In the genomic region with DNA sequence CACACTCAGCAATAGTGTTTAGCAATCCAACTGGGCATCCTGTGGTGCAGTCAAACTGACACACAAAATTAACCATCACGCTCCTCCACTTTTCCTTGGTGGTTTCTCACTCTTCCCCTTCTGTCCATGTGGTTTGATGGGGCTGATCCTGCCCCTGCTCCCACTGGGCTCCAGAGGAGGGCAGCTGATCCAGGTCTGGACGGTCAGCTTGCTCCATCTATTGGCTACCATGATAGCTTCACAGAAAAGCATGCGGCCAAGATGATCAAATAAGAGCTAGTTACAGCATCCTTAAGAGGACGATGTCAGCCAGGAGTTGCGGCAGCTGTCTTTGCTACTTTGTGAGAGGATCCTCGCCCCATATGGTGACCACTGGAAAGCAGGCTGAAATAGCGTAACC, we compare ENCODE assay signal across 24 cellular contexts. TPM values are rescaled to one million over a fixed set of nuclear protein-coding genes. Genes with fewer than 3 reads are reported as not detected.
"Had no signal": no experiment of that assay in that cellular context is flagged by ENCODE, and none has a peak within 500 bp of the region (broad histone marks: within the 10 kb centered on the region; RNA-seq: fewer than 3 reads in every experiment).

No MANE protein-coding gene starts in this region.

- H3K4me1 Mint-ChIP-seq: naive thymus-derived CD8-positive, alpha-beta T cell; neural crest cell had no signal

- H3K27ac Mint-ChIP-seq: naive thymus-derived CD8-positive, alpha-beta T cell; progenitor cell of endocrine pancreas had no signal

- H3K4me3 ChIP-seq: coronary artery, heart right ventricle, mucosa of descending colon, pancreas, stomach, thoracic aorta, transverse colon had no signal

- H3K4me3 Mint-ChIP-seq: naive thymus-derived CD8-positive, alpha-beta T cell; neural crest cell had no signal

- DNase-seq: effector CD8-positive, alpha-beta T cell; heart right ventricle; hypothalamus; islet precursor cell; mammary epithelial cell; mucosa of descending colon; naive thymus-derived CD8-positive, alpha-beta T cell; nucleus accumbens; pancreas; right cardiac atrium; small intestine; stimulated activated CD4-positive, alpha-beta T cell treated with anti-CD3 and anti-CD28 coated beads, Interleukin-12 subunit alpha, Interleukin-12 subunit beta, amount 100 ng/mL, for 4 hours; stimulated activated naive CD4-positive, alpha-beta T cell; stomach; substantia nigra; transverse colon had no signal

- H3K9me3 ChIP-seq: mucosa of descending colon, pancreas, stomach, thoracic aorta, transverse colon had no signal

- H3K36me3 ChIP-seq: heart right ventricle, pancreas, stomach, thoracic aorta, transverse colon had no signal

- H3K36me3 Mint-ChIP-seq: naive thymus-derived CD8-positive, alpha-beta T cell had no signal

- ATAC-seq: esophagus mucosa; heart right ventricle; left lobe of liver; mucosa of descending colon; naive thymus-derived CD8-positive, alpha-beta T cell; pancreas; right cardiac atrium had no signal

- H3K4me1 ChIP-seq: heart right ventricle, pancreas, stomach, transverse colon had no signal

- H3K27ac ChIP-seq: coronary artery, heart right ventricle, pancreas, stomach, thoracic aorta, transverse colon had no signal

- H3K27me3 ChIP-seq: pancreas, stomach, transverse colon had no signal

RNA-seq across cellular contexts. Expression of a gene that starts 48.7 kb away (rescaled TPM):
- total RNA-seq: fibroblast of lung; frontal cortex; naive thymus-derived CD8-positive, alpha-beta T cell; neural crest cell; right cardiac atrium; thoracic aorta had no signal
- polyA plus RNA-seq: fibroblast of lung; naive thymus-derived CD8-positive, alpha-beta T cell had no signal
